ENCODE assay signal across 25 cellular contexts in genomic region chr11:125476721-125477120, GRCh38. TPM values are rescaled to one million over a fixed set of nuclear protein-coding genes. Genes with fewer than 3 reads are reported as not detected.
"Had no signal": no experiment of that assay in that cellular context is flagged by ENCODE, and none has a peak within 500 bp of the region (broad histone marks: within the 10 kb centered on the region; RNA-seq: fewer than 3 reads in every experiment).

No MANE protein-coding gene starts in this region.

- H3K9me3 ChIP-seq: SJSA1 had no signal

- H3K27ac ChIP-seq: HL-60, SJSA1, SK-N-MC had no signal

- H3K4me3 ChIP-seq: SJSA1, SK-N-MC had no signal

- DNase-seq: KBM-7, MV-4-11, NCI-H1048, NCI-H1105, NCI-H1417, NCI-H1436 treated with DMSO at 0.1 percent for 48 hours, NCI-H1694, NCI-H1930, NCI-H2081, NCI-H2107, NCI-H2227 treated with DMSO at 0.1 percent for 48 hours, NCI-H446, NCI-H510A, NCI-H524 treated with DMSO at 0.1 percent for 48 hours, NCI-H69, NCI-H774, Right ventricle myocardium superior, RPMI8226, SIG-M5 had no signal

- H3K36me3 ChIP-seq: SJSA1 had no signal

- FAIRE-seq: HTR-8/SVneo, RCC 7860 had no signal

- H3K27me3 ChIP-seq: SJSA1 had no signal

- H3K36me3 Mint-ChIP-seq: IgD-negative memory B cell had no signal

- H3K9me3 Mint-ChIP-seq: IgD-negative memory B cell had no signal

- H3K4me1 ChIP-seq: SJSA1 had no signal

- H3K4me3 Mint-ChIP-seq: IgD-negative memory B cell had no signal

RNA-seq across cellular contexts. Expression of gene FEZ1, which starts 19.3 kb away (rescaled TPM):
- total RNA-seq: SJSA1 had no signal
